Comparison of ENCODE assay signal across 8 cellular contexts in genomic region chr6:143427109-143427817, GRCh38. TPM values are rescaled to one million over a fixed set of nuclear protein-coding genes. Genes with fewer than 3 reads are reported as not detected.
DNase-seq lines count a peak whose midpoint lies in the region; ATAC-seq, FAIRE-seq and TF ChIP-seq lines count a peak whose summit lies in the region.

No MANE protein-coding gene starts in this region.

- H3K9me3 Mint-ChIP-seq in osteocyte (ENCODE audit: unreplicated experiment) (no peaks in the 10 kb centered on the region), type B pancreatic cell (no peaks in the 10 kb centered on the region)

- no peak overlapping the region for H3K4me3 Mint-ChIP-seq in osteocyte (ENCODE audit: unreplicated experiment)
- no peak overlapping the region for H3K4me3 Mint-ChIP-seq in type B pancreatic cell

- H3K27me3 Mint-ChIP-seq in osteocyte (ENCODE audit: unreplicated experiment) = no peaks in the 10 kb centered on the region
- H3K27me3 Mint-ChIP-seq in type B pancreatic cell = no peaks in the 10 kb centered on the region

- H3K27me3 ChIP-seq in foreskin keratinocyte = no peaks in the 10 kb centered on the region

- FAIRE-seq in G401.6 (lab: Jason Lieb, UNC) = peak; percentile 91

- peak; percentile 99 for TF ChIP-seq CTCF in foreskin keratinocyte (conservative IDR thresholded peaks at IDR 0.05)
- peak; percentile 100 for TF ChIP-seq CTCF in osteocyte (IDR thresholded peaks at IDR 0.05)
- TF ChIP-seq CTCF in type B pancreatic cell (conservative IDR thresholded peaks at IDR 0.05) = peak; percentile 99

- DNase-seq in KBM-7 (peak; percentile 76), RPMI8226 (peak; percentile 57), foreskin keratinocyte (peak in 1 of 2 donors; percentile 66), osteocyte (ENCODE audit: extremely low spot score, unreplicated experiment) (peak; percentile 94), type B pancreatic cell (ENCODE audit: extremely low spot score, unreplicated experiment) (peak; percentile 82)
- DNase-seq in activated T-helper 9 cell treated with anti-CD3 and anti-CD28 coated beads, Interleukin-2, amount 50 U/mL, for 16 hours (ENCODE audit: low read depth) = peak; percentile 52

- ATAC-seq in GM21737 (IDR thresholded peaks at IDR 0.05; ENCODE audit: unreplicated experiment) (peak; percentile 99), foreskin keratinocyte (peak; percentile 99)

- H3K4me1 ChIP-seq in foreskin keratinocyte = no peaks in the 10 kb centered on the region

- peak overlapping the region; percentile 15 for H3K27ac Mint-ChIP-seq in osteocyte (ENCODE audit: unreplicated experiment)
- no peak overlapping the region for H3K27ac Mint-ChIP-seq in type B pancreatic cell

- H3K36me3 Mint-ChIP-seq in osteocyte (ENCODE audit: unreplicated experiment) = peaks cover 3% of the 10 kb centered on the region
- no peaks in the 10 kb centered on the region for H3K36me3 Mint-ChIP-seq in type B pancreatic cell

- H3K27ac ChIP-seq in foreskin keratinocyte = no peak overlapping the region

- in situ Hi-C loops in KBM-7 (cut with MboI; ENCODE audit: low pct_unique_long_range_greater_than_20kb, low sequenced_read_pairs) = no loop called here

- peaks cover 11% of the 10 kb centered on the region for H3K4me1 Mint-ChIP-seq in osteocyte (ENCODE audit: unreplicated experiment)
- H3K4me1 Mint-ChIP-seq in type B pancreatic cell (ENCODE audit: unreplicated experiment) = peaks cover 12% of the 10 kb centered on the region

RNA-seq across cellular contexts. Expression of gene ADAT2, which starts 23.2 kb away (rescaled TPM):
- total RNA-seq in foreskin keratinocyte = 8.8 and 11.9 TPM in 2 replicates
- 4.8 and 6.2 TPM in 2 replicates for polyA plus RNA-seq in foreskin keratinocyte
- total RNA-seq in osteocyte = 4.3 and 4.5 TPM in 2 replicates
- 5.2 and 10.3 TPM in 2 replicates for total RNA-seq in type B pancreatic cell (ENCODE audit: low replicate concordance)

RNA-seq across cellular contexts. Expression of gene PEX3, which starts 23.3 kb away (rescaled TPM):
- total RNA-seq in foreskin keratinocyte (30.1 and 35.8 TPM in 2 replicates), osteocyte (14.7 and 17.9 TPM in 2 replicates), type B pancreatic cell (ENCODE audit: low replicate concordance) (12.8 and 13.1 TPM in 2 replicates)
- 22.5 and 28.0 TPM in 2 replicates for polyA plus RNA-seq in foreskin keratinocyte
